ENCODE assay signal across 26 cellular contexts in the genomic region with DNA sequence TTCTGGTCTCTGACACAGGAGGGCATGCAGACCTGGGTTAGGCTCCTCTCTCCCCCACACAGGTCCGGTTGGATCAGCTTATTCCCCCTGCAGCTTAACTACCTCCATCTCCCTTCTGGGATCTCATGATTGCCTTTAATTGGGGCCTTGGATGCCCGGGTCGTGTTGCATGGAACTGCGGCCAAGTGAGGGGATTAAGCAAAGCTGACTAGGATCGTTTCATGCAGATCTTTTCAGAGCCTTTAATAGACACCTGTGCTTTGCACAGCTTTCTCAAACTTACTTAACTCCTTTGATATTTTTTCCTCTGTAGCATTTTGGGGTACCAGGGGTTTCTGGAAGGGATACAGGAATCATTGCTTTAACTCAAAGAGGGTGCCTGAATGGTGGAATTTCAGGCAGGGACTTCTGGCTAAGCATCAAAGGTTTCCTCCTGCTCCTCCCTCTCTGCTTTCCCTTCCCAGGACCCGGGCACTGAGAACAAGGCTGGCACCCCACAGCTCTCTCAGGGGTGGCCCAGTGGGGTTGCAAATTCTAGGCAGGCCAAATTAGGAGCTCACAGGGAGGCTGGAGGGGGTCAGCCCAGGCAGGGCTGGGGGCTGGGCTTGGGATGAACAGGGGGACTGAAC. TPM values are rescaled to one million over a fixed set of nuclear protein-coding genes. Genes with fewer than 3 reads are reported as not detected.
A peak's percentile ranks its signal among the peaks of the same experiment; 100 is the strongest.
DNase-seq lines count a peak whose midpoint lies in the region; ATAC-seq, FAIRE-seq and TF ChIP-seq lines count a peak whose summit lies in the region.
"Had no signal": no experiment of that assay in that cellular context is flagged by ENCODE, and none has a peak within 500 bp of the region (broad histone marks: within the 10 kb centered on the region; RNA-seq: fewer than 3 reads in every experiment).

No MANE protein-coding gene starts in this region.

- intact Hi-C loops in vagina (cut with DNase I): no loop called here

- no peak overlapping the region for H3K4me3 Mint-ChIP-seq in nephron progenitor cell
- no peak overlapping the region for H3K4me3 Mint-ChIP-seq in activated T-helper 17 cell treated with anti-CD3 and anti-CD28 coated beads, Interleukin-2, amount 50 U/mL, for 72 hours
- H3K4me3 Mint-ChIP-seq: activated CD8-positive, alpha-beta T cell treated with anti-CD3 and anti-CD28 coated beads for 36 hours; activated naive CD4-positive, alpha-beta T cell treated with anti-CD3 and anti-CD28 coated beads, Interleukin-2, amount 10 ng/mL, durations not matched to agents 7 days and 5 days; activated T-cell treated with anti-CD3 and anti-CD28 coated beads, Interleukin-2, amount 50 U/mL, for 24 hours; memory B cell; natural killer cell had no signal

- POLR2A ChIA-PET in H1 (lab: Charles Lee; ENCODE audit: partially characterized antibody): interaction anchor here (0.6 to 2.0 kb wide), 2 partner anchors 18 to 99 kb away, joined by 4 to 5 read pairs; no protein-coding TSS in a partner anchor

- no peak overlapping the region for H3K4ac ChIP-seq in H1 (replicated peaks; ENCODE audit: insufficient read length, low read depth, low read length)

- no peaks in the 10 kb centered on the region for H3K79me2 ChIP-seq in H1 (ENCODE audit: control insufficient read depth in 1 of 2, insufficient read depth in 2 of 2, low read length in 2 of 2)

- H3K79me1 ChIP-seq in H1 (ENCODE audit: low read depth, low read length): no peaks in the 10 kb centered on the region

- no peak overlapping the region for H2BK5ac ChIP-seq in H1 (ENCODE audit: low read depth, low read length)

- H3K27ac ChIP-seq in SK-N-MC: peak overlapping the region; percentile 68
- H3K27ac ChIP-seq in H1 (ENCODE audit: low read depth, low read length): no peak overlapping the region
- peak overlapping the region; percentile 60 for H3K27ac ChIP-seq in vagina
- H3K27ac ChIP-seq: colonic mucosa, SJCRH30 had no signal

- TF ChIP-seq POLR2A in H1 (IDR thresholded peaks at IDR 0.05; ENCODE audit: control extremely low read depth in 1 of 2, low read depth in 2 of 2, low read length in 2 of 2): no peak
- no peak for TF ChIP-seq POLR2A in vagina (IDR thresholded peaks at IDR 0.05)

- H2AK5ac ChIP-seq in H1 (ENCODE audit: low read depth, low read length): no peak overlapping the region

- H3K4me1 Mint-ChIP-seq in nephron progenitor cell: peaks cover 22% of the 10 kb centered on the region
- H3K4me1 Mint-ChIP-seq in activated T-helper 17 cell treated with anti-CD3 and anti-CD28 coated beads, Interleukin-2, amount 50 U/mL, for 72 hours: no peaks in the 10 kb centered on the region
- H3K4me1 Mint-ChIP-seq: memory B cell had no signal

- H4K91ac ChIP-seq in H1 (replicated peaks; ENCODE audit: insufficient read length, low read length): no peak overlapping the region

- H3K36me3 ChIP-seq in SK-N-MC (ENCODE audit: insufficient read depth, low read length) (no peaks in the 10 kb centered on the region), H1 (ENCODE audit: control insufficient read depth in 2 of 4, insufficient read depth in 4 of 4, low read length in 3 of 4) (no peaks in the 10 kb centered on the region), vagina (no peaks in the 10 kb centered on the region)
- H3K36me3 ChIP-seq: colonic mucosa, SJCRH30 had no signal

- TF ChIP-seq CTCF in H1 (IDR thresholded peaks at IDR 0.05; ENCODE audit: control extremely low read depth in 1 of 3, insufficient read depth in 1 of 3, low read depth in 1 of 3, low read length in 3 of 3) (no peak), nephron progenitor cell (IDR thresholded peaks at IDR 0.05) (no peak), vagina (IDR thresholded peaks at IDR 0.05) (no peak)

- 0 out of 2 replicates have a peak overlapping the region, but pooled peaks have one; percentile 9 for H4K8ac ChIP-seq in H1 (ENCODE audit: extremely low read depth, insufficient read depth, low read length)

- H3K27me3 ChIP-seq in H1 (replicated peaks in 1 of 4; ENCODE audit: control insufficient read depth in 3 of 4, extremely low read depth in 1 of 4, insufficient read depth in 3 of 4, low read length in 3 of 4) (no peaks in the 10 kb centered on the region), vagina (no peaks in the 10 kb centered on the region)
- H3K27me3 ChIP-seq: colonic mucosa, SJCRH30 had no signal

- H3K27ac Mint-ChIP-seq in nephron progenitor cell: peak overlapping the region; percentile 33
- H3K27ac Mint-ChIP-seq in activated T-helper 17 cell treated with anti-CD3 and anti-CD28 coated beads, Interleukin-2, amount 50 U/mL, for 72 hours: no peak overlapping the region
- H3K27ac Mint-ChIP-seq: activated CD8-positive, alpha-beta T cell treated with anti-CD3 and anti-CD28 coated beads for 36 hours; activated naive CD4-positive, alpha-beta T cell treated with anti-CD3 and anti-CD28 coated beads, Interleukin-2, amount 10 ng/mL, durations not matched to agents 7 days and 5 days; activated T-cell treated with anti-CD3 and anti-CD28 coated beads, Interleukin-2, amount 50 U/mL, for 24 hours; memory B cell; natural killer cell had no signal

- H3K4me3 ChIP-seq in SK-N-MC (no peak overlapping the region), H1 (ENCODE audit: extremely low read depth in 1 of 4, insufficient read depth in 2 of 4, low read depth in 3 of 4, low read length in 4 of 4) (no peak overlapping the region; a peak in 1 of 8 replicates), vagina (no peak overlapping the region)
- H3K4me3 ChIP-seq: colonic mucosa, SJCRH30 had no signal

- TF ChIP-seq RAD21 in H1 (IDR thresholded peaks at IDR 0.05 in 1 of 2, conservative IDR thresholded peaks at IDR 0.05 in 1 of 2; ENCODE audit: low read depth in 2 of 2, low read length in 2 of 2): no peak

- H2AFZ ChIP-seq in H1 (ENCODE audit: low read length): no peak overlapping the region

- no peak for FAIRE-seq in H1 (lab: Jason Lieb, UNC)
- FAIRE-seq: endothelial cell of umbilical vein, H54 had no signal

- peaks cover 14% of the 10 kb centered on the region for H3K9me3 Mint-ChIP-seq in nephron progenitor cell
- H3K9me3 Mint-ChIP-seq in activated T-helper 17 cell treated with anti-CD3 and anti-CD28 coated beads, Interleukin-2, amount 50 U/mL, for 72 hours: no peaks in the 10 kb centered on the region
- H3K9me3 Mint-ChIP-seq: activated CD8-positive, alpha-beta T cell treated with anti-CD3 and anti-CD28 coated beads for 36 hours; activated naive CD4-positive, alpha-beta T cell treated with anti-CD3 and anti-CD28 coated beads, Interleukin-2, amount 10 ng/mL, durations not matched to agents 7 days and 5 days; activated T-cell treated with anti-CD3 and anti-CD28 coated beads, Interleukin-2, amount 50 U/mL, for 24 hours; natural killer cell had no signal

- H2BK12ac ChIP-seq in H1 (ENCODE audit: low read depth, low read length): no peak overlapping the region

- no peak overlapping the region for H2BK15ac ChIP-seq in H1 (ENCODE audit: low read length)

- CTCF ChIA-PET in H1 (lab: Charles Lee; ENCODE audit: partially characterized antibody): interaction anchor here (0.6 to 5.6 kb wide), 12 partner anchors 8 to 422 kb away, joined by 3 to 45 read pairs (median 3); no protein-coding TSS in a partner anchor

- H3K9me3 ChIP-seq in SK-N-MC (ENCODE audit: low read depth, low read length): no peaks in the 10 kb centered on the region
- no peaks in the 10 kb centered on the region; a peak in 1 of 4 replicates for H3K9me3 ChIP-seq in H1 (ENCODE audit: insufficient read depth in 2 of 2, low read depth in 1 of 2, low read length in 1 of 2)
- no peaks in the 10 kb centered on the region for H3K9me3 ChIP-seq in vagina
- H3K9me3 ChIP-seq: colonic mucosa, SJCRH30 had no signal

- H3K9ac ChIP-seq in SK-N-MC (ENCODE audit: insufficient read length) (peak overlapping the region; percentile 32), H1 (replicated peaks in 1 of 4; ENCODE audit: extremely low read depth in 1 of 4, low read depth in 3 of 4, low read length in 3 of 4) (no peak overlapping the region)

- no peak for TF ChIP-seq EP300 in H1 (IDR thresholded peaks at IDR 0.05; ENCODE audit: borderline replicate concordance in 1 of 2, low read depth in 2 of 2, low read length in 2 of 2)

- no peak overlapping the region for H2BK120ac ChIP-seq in H1 (replicated peaks; ENCODE audit: low read depth, low read length)

- H3K4me2 ChIP-seq in H1 (ENCODE audit: insufficient read depth in 1 of 2, low read depth in 2 of 2, low read length in 2 of 2): peak overlapping the region in 1 of 2 experiments; percentile 34; a peak in 1 of 4 replicates

- H3K56ac ChIP-seq in H1 (replicated peaks; ENCODE audit: insufficient read length, low read depth, low read length): no peak overlapping the region

- no peaks in the 10 kb centered on the region for H3K36me3 Mint-ChIP-seq in nephron progenitor cell (ENCODE audit: low read depth)
- no peaks in the 10 kb centered on the region for H3K36me3 Mint-ChIP-seq in activated T-helper 17 cell treated with anti-CD3 and anti-CD28 coated beads, Interleukin-2, amount 50 U/mL, for 72 hours (ENCODE audit: low read depth)
- H3K36me3 Mint-ChIP-seq: activated naive CD4-positive, alpha-beta T cell treated with anti-CD3 and anti-CD28 coated beads, Interleukin-2, amount 10 ng/mL, durations not matched to agents 7 days and 5 days; natural killer cell had no signal

- peaks cover 2 to 10% (median 8%) of the 10 kb centered on the region in 4 experiments; a peak in 6 of 7 replicates for H3K4me1 ChIP-seq in H1 (replicated peaks in 1 of 4; ENCODE audit: control insufficient read depth in 3 of 4, insufficient read depth in 4 of 4, low read length in 3 of 4)
- peaks cover 8% of the 10 kb centered on the region for H3K4me1 ChIP-seq in vagina
- H3K4me1 ChIP-seq: colonic mucosa, SJCRH30 had no signal

- no peak overlapping the region for H2BK20ac ChIP-seq in H1 (ENCODE audit: low read length)

- no peak for ATAC-seq in HG03135 (IDR thresholded peaks at IDR 0.05; ENCODE audit: unreplicated experiment)
- no peak for ATAC-seq in activated T-helper 17 cell treated with anti-CD3 and anti-CD28 coated beads, Interleukin-2, amount 50 U/mL, for 72 hours (replicated peaks)
- ATAC-seq: activated CD8-positive, alpha-beta T cell treated with anti-CD3 and anti-CD28 coated beads for 36 hours; natural killer cell; PC-3 had no signal

- H3K18ac ChIP-seq in H1 (ENCODE audit: extremely low read depth, low read length): peak overlapping the region; percentile 9; the same call in 1 of the 2 replicates

- no peak overlapping the region for H3K23ac ChIP-seq in H1 (ENCODE audit: insufficient read length)

- 74% methylated on average over 6 of the region's 6 CpGs; no CpG with 5 or more reads in 1 of the 2 experiments for WGBS in H1 (ENCODE audit: extremely low coverage in 1 of 2, insufficient coverage in 1 of 2, insufficient read length in 1 of 2, insufficient replicate concordance in 2 of 2, low coverage in 1 of 2, low lambda C conversion rate in 2 of 2, missing lambda C conversion rate in 1 of 2), 2 experiments

- H4K20me1 ChIP-seq in H1 (replicated peaks in 1 of 2; ENCODE audit: control insufficient read depth in 1 of 2, insufficient read depth in 2 of 2, low read length in 2 of 2): no peaks in the 10 kb centered on the region

- no peak overlapping the region for H3K14ac ChIP-seq in H1 (ENCODE audit: insufficient read length)

- H4K5ac ChIP-seq in H1 (ENCODE audit: insufficient read length, low read depth, low read length): no peak overlapping the region

- H3K23me2 ChIP-seq in H1 (ENCODE audit: low read depth, low read length): no peaks in the 10 kb centered on the region

- DNase-seq in SK-N-MC (ENCODE audit: low read depth, low spot score) (no peak), H1 (ENCODE audit: low read depth in 1 of 2, low spot score in 2 of 2) (no peak), nephron progenitor cell (no peak), vagina (ENCODE audit: extremely low spot score in 2 of 2) (no peak), DMS53 (lab: John Stamatoyannopoulos, UW) (no peak)
- DNase-seq: activated CD8-positive, alpha-beta T cell treated with anti-CD3 and anti-CD28 coated beads for 36 hours; activated naive CD4-positive, alpha-beta T cell treated with anti-CD3 and anti-CD28 coated beads, Interleukin-2, amount 10 ng/mL, durations not matched to agents 7 days and 5 days; activated T-cell treated with anti-CD3 and anti-CD28 coated beads, Interleukin-2, amount 50 U/mL, for 24 hours; islet precursor cell; KBM-7; natural killer cell; NCI-H1930; NCI-H345; PC-3; T-helper 2 cell had no signal

- peaks cover 15% of the 10 kb centered on the region for H3K27me3 Mint-ChIP-seq in nephron progenitor cell (ENCODE audit: low read depth, poor library complexity)
- no peaks in the 10 kb centered on the region for H3K27me3 Mint-ChIP-seq in activated T-helper 17 cell treated with anti-CD3 and anti-CD28 coated beads, Interleukin-2, amount 50 U/mL, for 72 hours
- H3K27me3 Mint-ChIP-seq: activated CD8-positive, alpha-beta T cell treated with anti-CD3 and anti-CD28 coated beads for 36 hours had no signal

RNA-seq across cellular contexts. Expression of a gene that starts 0.5 kb away (rescaled TPM):
- not detected in 2 replicates for total RNA-seq in H1 (2021; fragmentation: NEBNext Ultra II Directional; extraction: Animal tissue kit (Norgen Biotek cat#: 25700))
- polyA plus RNA-seq in H1 (2011; rRNA removed): not detected in 2 replicates
- polyA plus RNA-seq in H1 (2011; cell fraction: cytosol; rRNA removed): not detected
- polyA plus RNA-seq in H1 (2011; cell fraction: nucleus; rRNA removed): not detected
- not detected in 4 replicates for polyA plus RNA-seq in H1 (2012, experiment 1 of 2)
- polyA plus RNA-seq in H1 (2012, experiment 2 of 2): not detected
- polyA plus RNA-seq in H1 (2013, experiment 1 of 2): not detected
- not detected for polyA plus RNA-seq in H1 (2013, experiment 2 of 2)
- not detected in 2 replicates for polyA minus RNA-seq in H1 (2011; rRNA and poly(A)+ RNA removed)
- not detected for polyA minus RNA-seq in H1 (2011; cell fraction: cytosol; rRNA and poly(A)+ RNA removed)
- not detected for polyA minus RNA-seq in H1 (2011; cell fraction: nucleus; rRNA and poly(A)+ RNA removed)
- total RNA-seq in vagina: not detected
- total RNA-seq in activated T-helper 17 cell treated with anti-CD3 and anti-CD28 coated beads, Interleukin-2, amount 50 U/mL, for 72 hours: not detected
- total RNA-seq: activated CD8-positive, alpha-beta T cell treated with anti-CD3 and anti-CD28 coated beads for 36 hours; aorta; colonic mucosa; endothelial cell of umbilical vein; fibroblast of villous mesenchyme; natural killer cell; PC-3; pulmonary artery endothelial cell; SJCRH30; subcutaneous adipose tissue had no signal
- polyA plus RNA-seq: aorta, endothelial cell of umbilical vein had no signal

RNA-seq across cellular contexts. Expression of a gene that starts 20.4 kb away (rescaled TPM):
- 14.0 and 17.4 TPM in 2 replicates for total RNA-seq in H1 (2021; fragmentation: NEBNext Ultra II Directional; extraction: Animal tissue kit (Norgen Biotek cat#: 25700))
- 6.9 and 16.1 TPM in 2 replicates for polyA plus RNA-seq in H1 (2011; rRNA removed)
- 14.8 TPM for polyA plus RNA-seq in H1 (2011; cell fraction: cytosol; rRNA removed)
- polyA plus RNA-seq in H1 (2011; cell fraction: nucleus; rRNA removed): 78.6 TPM
- polyA plus RNA-seq in H1 (2012, experiment 1 of 2): 8.6 to 15.2 TPM (median 12.4 TPM) in 4 replicates
- 3.7 TPM for polyA plus RNA-seq in H1 (2012, experiment 2 of 2)
- polyA plus RNA-seq in H1 (2013, experiment 1 of 2): 13.2 TPM
- 11.6 TPM for polyA plus RNA-seq in H1 (2013, experiment 2 of 2)
- polyA minus RNA-seq in H1 (2011; rRNA and poly(A)+ RNA removed): 9.3 and 10.6 TPM in 2 replicates
- 7.6 TPM for polyA minus RNA-seq in H1 (2011; cell fraction: cytosol; rRNA and poly(A)+ RNA removed)
- 30.6 TPM for polyA minus RNA-seq in H1 (2011; cell fraction: nucleus; rRNA and poly(A)+ RNA removed)
- total RNA-seq in vagina: 66.3 TPM
- total RNA-seq in activated T-helper 17 cell treated with anti-CD3 and anti-CD28 coated beads, Interleukin-2, amount 50 U/mL, for 72 hours: 1 to 10 TPM; 2.5 to 7.4 TPM
- total RNA-seq: PC-3, SJCRH30 had no signal

RNA-seq across cellular contexts. Expression of a gene that starts 53.7 kb away (rescaled TPM):
- 2.2 and 4.6 TPM in 2 replicates for total RNA-seq in H1 (2021; fragmentation: NEBNext Ultra II Directional; extraction: Animal tissue kit (Norgen Biotek cat#: 25700))
- polyA plus RNA-seq in H1 (2011; rRNA removed): 1.4 and 3.1 TPM in 2 replicates
- 1.6 TPM for polyA plus RNA-seq in H1 (2011; cell fraction: cytosol; rRNA removed)
- 2.8 TPM for polyA plus RNA-seq in H1 (2011; cell fraction: nucleus; rRNA removed)
- 6.5 to 9.2 TPM (median 8.1 TPM) in 4 replicates for polyA plus RNA-seq in H1 (2012, experiment 1 of 2)
- polyA plus RNA-seq in H1 (2012, experiment 2 of 2): 2.3 TPM
- polyA plus RNA-seq in H1 (2013, experiment 1 of 2): 3.7 TPM
- 3.5 TPM for polyA plus RNA-seq in H1 (2013, experiment 2 of 2)
- polyA minus RNA-seq in H1 (2011; rRNA and poly(A)+ RNA removed): 3.1 and 5.2 TPM in 2 replicates
- polyA minus RNA-seq in H1 (2011; cell fraction: cytosol; rRNA and poly(A)+ RNA removed): 2.1 TPM
- polyA minus RNA-seq in H1 (2011; cell fraction: nucleus; rRNA and poly(A)+ RNA removed): 3.9 TPM
- 20.4 TPM for total RNA-seq in vagina
- total RNA-seq in activated T-helper 17 cell treated with anti-CD3 and anti-CD28 coated beads, Interleukin-2, amount 50 U/mL, for 72 hours: 100 to 1,000 TPM in 1 of 2 donors, 10 to 100 TPM in 1; 68.7 to 134 TPM
